Comparison of ENCODE assay signal across 3 cellular contexts in genomic region chrX:130145123-130145522, GRCh38.
TF ChIP-seq lines count a peak whose summit lies in the region.

No MANE protein-coding gene starts in this region.

TF ChIP-seq in HepG2, 621 proteins besides CTCF, POLR2A, EP300 and RAD21:
- no peak for TF ChIP-seq STAG1 (CRISPR knock-in tag; IDR thresholded peaks at IDR 0.05)
- peak; percentile 16 to 61; a peak in 2 of 4 replicates for TF ChIP-seq MAFK (conservative IDR thresholded peaks at IDR 0.05 in 1 of 2, IDR thresholded peaks at IDR 0.05 in 1 of 2; ENCODE audit: low read length in 2 of 2)
- no peak for TF ChIP-seq GPN1 (CRISPR knock-in tag; IDR thresholded peaks at IDR 0.05; ENCODE audit: borderline replicate concordance)
- TF ChIP-seq ZNF281 (CRISPR knock-in tag; IDR thresholded peaks at IDR 0.05; ENCODE audit: borderline replicate concordance), result no peak
- TF ChIP-seq MAFF (IDR thresholded peaks at IDR 0.05; ENCODE audit: low read depth, low read length), result peak; percentile 31; the same call in 1 of the 2 replicates
- TF ChIP-seq ZNF629 (CRISPR knock-in tag; conservative IDR thresholded peaks at IDR 0.05), result no peak
- no peak for TF ChIP-seq SMAD1 (CRISPR knock-in tag; IDR thresholded peaks at IDR 0.05; ENCODE audit: borderline replicate concordance, low read depth)

TF ChIP-seq in IMR-90, 13 proteins besides CTCF, POLR2A, EP300 and RAD21:
- TF ChIP-seq BHLHE40 (IDR thresholded peaks at IDR 0.05; ENCODE audit: low read depth, low read length), result no peak
- TF ChIP-seq, protein P1, sequence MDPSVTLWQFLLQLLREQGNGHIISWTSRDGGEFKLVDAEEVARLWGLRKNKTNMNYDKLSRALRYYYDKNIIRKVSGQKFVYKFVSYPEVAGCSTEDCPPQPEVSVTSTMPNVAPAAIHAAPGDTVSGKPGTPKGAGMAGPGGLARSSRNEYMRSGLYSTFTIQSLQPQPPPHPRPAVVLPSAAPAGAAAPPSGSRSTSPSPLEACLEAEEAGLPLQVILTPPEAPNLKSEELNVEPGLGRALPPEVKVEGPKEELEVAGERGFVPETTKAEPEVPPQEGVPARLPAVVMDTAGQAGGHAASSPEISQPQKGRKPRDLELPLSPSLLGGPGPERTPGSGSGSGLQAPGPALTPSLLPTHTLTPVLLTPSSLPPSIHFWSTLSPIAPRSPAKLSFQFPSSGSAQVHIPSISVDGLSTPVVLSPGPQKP (IDR thresholded peaks at IDR 0.05; ENCODE audit: borderline replicate concordance, low read depth, low read length), result no peak
- peak; percentile 63 for TF ChIP-seq MAFK (IDR thresholded peaks at IDR 0.05; ENCODE audit: low read depth, low read length)
- TF ChIP-seq, protein P2, sequence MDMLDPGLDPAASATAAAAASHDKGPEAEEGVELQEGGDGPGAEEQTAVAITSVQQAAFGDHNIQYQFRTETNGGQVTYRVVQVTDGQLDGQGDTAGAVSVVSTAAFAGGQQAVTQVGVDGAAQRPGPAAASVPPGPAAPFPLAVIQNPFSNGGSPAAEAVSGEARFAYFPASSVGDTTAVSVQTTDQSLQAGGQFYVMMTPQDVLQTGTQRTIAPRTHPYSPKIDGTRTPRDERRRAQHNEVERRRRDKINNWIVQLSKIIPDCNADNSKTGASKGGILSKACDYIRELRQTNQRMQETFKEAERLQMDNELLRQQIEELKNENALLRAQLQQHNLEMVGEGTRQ (IDR thresholded peaks at IDR 0.05; ENCODE audit: low read depth, low read length), result no peak
- TF ChIP-seq NFE2L2 (IDR thresholded peaks at IDR 0.05; ENCODE audit: low read depth, low read length), result no peak
- TF ChIP-seq MXI1 (IDR thresholded peaks at IDR 0.05; ENCODE audit: borderline replicate concordance, low read depth, low read length), result no peak
- no peak for TF ChIP-seq CHD1 (IDR thresholded peaks at IDR 0.05; ENCODE audit: low read depth, low read length)

TF ChIP-seq in endothelial cell of umbilical vein, 7 proteins besides CTCF, POLR2A, EP300 and RAD21:
- TF ChIP-seq EZH2 (IDR thresholded peaks at IDR 0.05; ENCODE audit: borderline replicate concordance, low read depth, low read length, severe bottlenecking) (no peak), MYC (IDR thresholded peaks at IDR 0.05; ENCODE audit: low read depth, low read length) (no peak)
